In genomic region chr19:29193116-29193515, GRCh38 we compare ENCODE assay signal across 11 cellular contexts.
"Had no signal": no experiment of that assay in that cellular context is flagged by ENCODE, and none has a peak within 500 bp of the region (broad histone marks: within the 10 kb centered on the region; RNA-seq: fewer than 3 reads in every experiment).

No MANE protein-coding gene starts in this region.

- H3K9me3 Mint-ChIP-seq: neural crest cell had no signal

- H3K9me3 ChIP-seq: ascending aorta, esophagus muscularis mucosa, heart left ventricle, ovary, uterus had no signal

- H3K4me3 Mint-ChIP-seq: neural crest cell had no signal

- H3K27me3 ChIP-seq: ascending aorta, esophagus muscularis mucosa, heart left ventricle, ovary, uterus had no signal

- ATAC-seq: heart left ventricle, left ventricle myocardium superior had no signal

- H3K4me3 ChIP-seq: ascending aorta, esophagus muscularis mucosa, heart left ventricle, ovary, uterus had no signal

- H3K4me1 Mint-ChIP-seq: neural crest cell had no signal

- H3K36me3 ChIP-seq: ascending aorta, esophagus muscularis mucosa, heart left ventricle, ovary, uterus had no signal

- DNase-seq: activated CD4-positive, alpha-beta T cell treated with anti-CD3 and anti-CD28 coated beads for 1 hour; activated effector memory CD4-positive, alpha-beta T cell treated with Interleukin-2 at 50 U/mL for 16 hours; heart left ventricle; left ventricle myocardium superior; mesendoderm; ovary; stimulated activated CD4-positive, alpha-beta T cell treated with anti-CD3 and anti-CD28 coated beads, Interleukin-2, amount 100 ng/mL, for 48 hours; uterus had no signal
